Comparison of ENCODE assay signal across 16 cellular contexts in genomic region chr3:128369106-128369708, GRCh38.
A peak's percentile ranks its signal among the peaks of the same experiment; 100 is the strongest.
DNase-seq lines count a peak whose midpoint lies in the region; ATAC-seq, FAIRE-seq and TF ChIP-seq lines count a peak whose summit lies in the region.
"Had no signal": no experiment of that assay in that cellular context is flagged by ENCODE, and none has a peak within 500 bp of the region (broad histone marks: within the 10 kb centered on the region; RNA-seq: fewer than 3 reads in every experiment).

No MANE protein-coding gene starts in this region.

- CTCF ChIA-PET in endothelial cell of umbilical vein (lab: Charles Lee), result interaction anchor here (0.7 to 1.5 kb wide), 3 partner anchors 30 to 128 kb away, joined by 3 to 4 read pairs (median 3); no protein-coding TSS in a partner anchor

- H3K9me3 Mint-ChIP-seq in IgD-negative memory B cell (no peaks in the 10 kb centered on the region), memory B cell (no peaks in the 10 kb centered on the region)
- no peaks in the 10 kb centered on the region for H3K9me3 Mint-ChIP-seq in activated T-helper 1 cell treated with anti-CD3 and anti-CD28 coated beads, Interleukin-12 subunit alpha, Interleukin-12 subunit beta, Interleukin-2, Interleukin-4 antibody, amounts not matched to agents 30 ng/mL and 10 ng/mL and 1 ng/mL, durations not matched to agents 14 hours and 24 hours and 36 hours

- no peak overlapping the region for H3K4me2 ChIP-seq in endothelial cell of umbilical vein (ENCODE audit: insufficient read depth, low read length)

- H3K79me2 ChIP-seq in endothelial cell of umbilical vein (ENCODE audit: control insufficient read depth, insufficient read depth, low read length), result no peaks in the 10 kb centered on the region

- peaks cover 9 to 23% (median 17%) of the 10 kb centered on the region in 3 donors for H3K4me1 Mint-ChIP-seq in IgD-negative memory B cell
- H3K4me1 Mint-ChIP-seq in memory B cell, result peaks cover 37% of the 10 kb centered on the region
- peaks cover 11% of the 10 kb centered on the region for H3K4me1 Mint-ChIP-seq in activated T-helper 1 cell treated with anti-CD3 and anti-CD28 coated beads, Interleukin-12 subunit alpha, Interleukin-12 subunit beta, Interleukin-2, Interleukin-4 antibody, amounts not matched to agents 30 ng/mL and 10 ng/mL and 1 ng/mL, durations not matched to agents 14 hours and 24 hours and 36 hours (ENCODE audit: low read depth)

- H3K4me3 Mint-ChIP-seq in IgD-negative memory B cell, result peak overlapping the region in 3 of 4 donors; percentile 43 to 72 (median 44)
- H3K4me3 Mint-ChIP-seq in memory B cell, result no peak overlapping the region
- H3K4me3 Mint-ChIP-seq in activated T-helper 1 cell treated with anti-CD3 and anti-CD28 coated beads, Interleukin-12 subunit alpha, Interleukin-12 subunit beta, Interleukin-2, Interleukin-4 antibody, amounts not matched to agents 30 ng/mL and 10 ng/mL and 1 ng/mL, durations not matched to agents 14 hours and 24 hours and 36 hours, result no peak overlapping the region

- dilution Hi-C loops in endothelial cell of umbilical vein (cut with MboI; ENCODE audit: extremely low pct_ligation_motif_present, low sequenced_read_pairs), result no loop called here

- intact Hi-C loops in endothelial cell of umbilical vein (cut with micrococcal nuclease) (no loop called here), spleen (cut with DNase I; ENCODE audit: low total_unique reads) (no loop called here)
- intact Hi-C loops in activated T-helper 1 cell treated with anti-CD3 and anti-CD28 coated beads, Interleukin-12 subunit alpha, Interleukin-12 subunit beta, Interleukin-2, Interleukin-4 antibody, amounts not matched to agents 30 ng/mL and 10 ng/mL and 1 ng/mL, durations not matched to agents 14 hours and 24 hours and 36 hours (cut with micrococcal nuclease), result no loop called here

- no peak overlapping the region for H2AFZ ChIP-seq in endothelial cell of umbilical vein (ENCODE audit: low read depth, low read length)

- H3K27me3 ChIP-seq in endothelial cell of umbilical vein (ENCODE audit: control insufficient read depth in 2 of 2, insufficient read depth in 2 of 2, low read length in 2 of 2) (no peaks in the 10 kb centered on the region), spleen (replicated peaks in 1 of 7) (no peaks in the 10 kb centered on the region), Peyer's patch (no peaks in the 10 kb centered on the region)

- no peak for TF ChIP-seq CTCF in endothelial cell of umbilical vein (IDR thresholded peaks at IDR 0.05; ENCODE audit: extremely low read depth in 1 of 2, insufficient read depth in 1 of 2, low read depth in 1 of 2, low read length in 2 of 2)
- no peak for TF ChIP-seq CTCF in spleen (IDR thresholded peaks at IDR 0.05 in 8 of 11, conservative IDR thresholded peaks at IDR 0.05 in 3 of 11)
- no peak for TF ChIP-seq CTCF in Peyer's patch (IDR thresholded peaks at IDR 0.05)

- 59 to 80% (median 75%) methylated on average over 2 of the region's 2 CpGs for WGBS in spleen, 5 donors

- BruUV-seq in endothelial cell of umbilical vein (replicated peaks; lab: Mats Ljungman, UMichigan), result no TSS peak

- DNase-seq in endothelial cell of umbilical vein (ENCODE audit: low read depth, low spot score), result no peak
- DNase-seq in memory B cell (ENCODE audit: low spot score in 2 of 2), result no peak
- peak; percentile 34 for DNase-seq in spleen
- no peak for DNase-seq in Peyer's patch
- no peak for DNase-seq in RPMI8226
- DNase-seq in activated T-helper 1 cell treated with anti-CD3 and anti-CD28 coated beads, Interleukin-12 subunit alpha, Interleukin-12 subunit beta, Interleukin-2, Interleukin-4 antibody, amounts not matched to agents 30 ng/mL and 10 ng/mL and 1 ng/mL, durations not matched to agents 14 hours and 24 hours and 36 hours (ENCODE audit: low spot score), result no peak
- no peak for DNase-seq in stimulated activated CD4-positive, alpha-beta T cell treated with anti-CD3 and anti-CD28 coated beads, Interleukin-2, amount 100 ng/mL, for 24 hours
- DNase-seq: DMS153, EL, IMR-90, MV-4-11, NCI-H1436, NCI-H2029 treated with DMSO at 0.1 percent for 48 hours, NCI-H524 had no signal

- H3K27ac ChIP-seq in endothelial cell of umbilical vein (ENCODE audit: insufficient read depth, low read depth, low read length), result no peak overlapping the region
- H3K27ac ChIP-seq in spleen, result no peak overlapping the region
- no peak overlapping the region for H3K27ac ChIP-seq in Peyer's patch

- POLR2A ChIA-PET in endothelial cell of umbilical vein (lab: Charles Lee), result no interaction called here

- no peak for ATAC-seq in memory B cell (ENCODE audit: low read depth)

- H3K36me3 Mint-ChIP-seq in IgD-negative memory B cell (peaks cover 4% of the 10 kb centered on the region), memory B cell (peaks cover 9% of the 10 kb centered on the region)
- no peaks in the 10 kb centered on the region for H3K36me3 Mint-ChIP-seq in activated T-helper 1 cell treated with anti-CD3 and anti-CD28 coated beads, Interleukin-12 subunit alpha, Interleukin-12 subunit beta, Interleukin-2, Interleukin-4 antibody, amounts not matched to agents 30 ng/mL and 10 ng/mL and 1 ng/mL, durations not matched to agents 14 hours and 24 hours and 36 hours (ENCODE audit: low read depth)

- H3K9ac ChIP-seq in endothelial cell of umbilical vein (replicated peaks; ENCODE audit: extremely low read depth, insufficient read depth, low read length), result no peak overlapping the region

- H3K4me1 ChIP-seq in endothelial cell of umbilical vein (ENCODE audit: control insufficient read depth, extremely low read depth, insufficient read depth, low read length) (peaks cover 3% of the 10 kb centered on the region), spleen (peaks cover 0 to 25% (median 11%) of the 10 kb centered on the region in 6 donors), Peyer's patch (no peaks in the 10 kb centered on the region)

- H3K4me3 ChIP-seq in endothelial cell of umbilical vein (replicated peaks in 1 of 3; ENCODE audit: insufficient read depth in 1 of 3, low read depth in 1 of 3, low read length in 3 of 3), result no peak overlapping the region
- H3K4me3 ChIP-seq in spleen, result no peak overlapping the region
- no peak overlapping the region for H3K4me3 ChIP-seq in Peyer's patch

- H3K9me3 ChIP-seq in endothelial cell of umbilical vein (replicated peaks; ENCODE audit: control insufficient read depth, insufficient read depth, low read length) (no peaks in the 10 kb centered on the region), spleen (no peaks in the 10 kb centered on the region), Peyer's patch (no peaks in the 10 kb centered on the region)

- H4K20me1 ChIP-seq in endothelial cell of umbilical vein (replicated peaks; ENCODE audit: control insufficient read depth, extremely low read depth, insufficient read depth, low read length), result no peaks in the 10 kb centered on the region

- no peak overlapping the region for H3K27ac Mint-ChIP-seq in IgD-negative memory B cell
- H3K27ac Mint-ChIP-seq in memory B cell, result peak overlapping the region; percentile 45
- H3K27ac Mint-ChIP-seq in activated T-helper 1 cell treated with anti-CD3 and anti-CD28 coated beads, Interleukin-12 subunit alpha, Interleukin-12 subunit beta, Interleukin-2, Interleukin-4 antibody, amounts not matched to agents 30 ng/mL and 10 ng/mL and 1 ng/mL, durations not matched to agents 14 hours and 24 hours and 36 hours, result no peak overlapping the region

- no peaks in the 10 kb centered on the region for H3K27me3 Mint-ChIP-seq in IgD-negative memory B cell
- H3K27me3 Mint-ChIP-seq in memory B cell, result no peaks in the 10 kb centered on the region
- no peaks in the 10 kb centered on the region for H3K27me3 Mint-ChIP-seq in activated T-helper 1 cell treated with anti-CD3 and anti-CD28 coated beads, Interleukin-12 subunit alpha, Interleukin-12 subunit beta, Interleukin-2, Interleukin-4 antibody, amounts not matched to agents 30 ng/mL and 10 ng/mL and 1 ng/mL, durations not matched to agents 14 hours and 24 hours and 36 hours (ENCODE audit: insufficient read depth)

- H3K36me3 ChIP-seq in endothelial cell of umbilical vein (ENCODE audit: control insufficient read depth in 2 of 2, extremely low read depth in 1 of 2, insufficient read depth in 2 of 2, low read length in 2 of 2), result no peaks in the 10 kb centered on the region
- peaks cover 0 to 55% (median 0%) of the 10 kb centered on the region in 6 donors for H3K36me3 ChIP-seq in spleen
- no peaks in the 10 kb centered on the region for H3K36me3 ChIP-seq in Peyer's patch

- no peak for TF ChIP-seq POLR2A in endothelial cell of umbilical vein (IDR thresholded peaks at IDR 0.05; ENCODE audit: low read depth, low read length)
- TF ChIP-seq POLR2A in spleen (IDR thresholded peaks at IDR 0.05), result no peak
- no peak for TF ChIP-seq POLR2A in Peyer's patch (IDR thresholded peaks at IDR 0.05)

- no peaks in the 10 kb centered on the region for H3K9me1 ChIP-seq in endothelial cell of umbilical vein (replicated peaks; ENCODE audit: control insufficient read depth, extremely low read depth, insufficient read depth, low read length)

- peak; percentile 56 for FAIRE-seq in endothelial cell of umbilical vein (lab: Jason Lieb, UNC)
- FAIRE-seq: H54 had no signal

TF ChIP-seq in endothelial cell of umbilical vein, 7 proteins besides CTCF, POLR2A, EP300 and RAD21:
- TF ChIP-seq EZH2 (IDR thresholded peaks at IDR 0.05; ENCODE audit: borderline replicate concordance, low read depth, low read length, severe bottlenecking) (no peak), GATA2 (IDR thresholded peaks at IDR 0.05; ENCODE audit: insufficient read depth, insufficient read length, low read depth, low read length) (no peak), FOS (IDR thresholded peaks at IDR 0.05; ENCODE audit: borderline replicate concordance, insufficient read depth, low read length) (no peak)
- TF ChIP-seq, protein P1, sequence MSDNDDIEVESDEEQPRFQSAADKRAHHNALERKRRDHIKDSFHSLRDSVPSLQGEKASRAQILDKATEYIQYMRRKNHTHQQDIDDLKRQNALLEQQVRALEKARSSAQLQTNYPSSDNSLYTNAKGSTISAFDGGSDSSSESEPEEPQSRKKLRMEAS (IDR thresholded peaks at IDR 0.05; ENCODE audit: insufficient read depth, insufficient read length), result no peak

Comparison
In these comparisons a context has a peak if more than half of its experiments do, and no peak if none do; other contexts are left out.
1. H3K4me3 Mint-ChIP-seq: peak in IgD-negative memory B cell (3 of 4); none in memory B cell (single experiment) and activated T-helper 1 cell treated with anti-CD3 and anti-CD28 coated beads, Interleukin-12 subunit alpha, Interleukin-12 subunit beta, Interleukin-2, Interleukin-4 antibody, amounts not matched to agents 30 ng/mL and 10 ng/mL and 1 ng/mL, durations not matched to agents 14 hours and 24 hours and 36 hours (single experiment).